Comparison of ENCODE assay signal across 10 cellular contexts in genomic region chr1:167651161-167651693, GRCh38. TPM values are rescaled to one million over a fixed set of nuclear protein-coding genes. Genes with fewer than 3 reads are reported as not detected.
DNase-seq lines count a peak whose midpoint lies in the region; ATAC-seq and TF ChIP-seq lines count a peak whose summit lies in the region.
"Had no signal": no experiment of that assay in that cellular context is flagged by ENCODE, and none has a peak within 500 bp of the region (broad histone marks: within the 10 kb centered on the region; RNA-seq: fewer than 3 reads in every experiment).

No MANE protein-coding gene starts in this region.

- DNase-seq in GM12865 (ENCODE audit: low read depth), result peak; percentile 27
- no peak for DNase-seq in activated T-helper 2 cell treated with anti-CD3 and anti-CD28 coated beads, Interferon-gamma antibody, Interleukin-2, Interleukin-4, amounts not matched to agents 10 μg/mL and 5 μg/mL and 100 μg/mL, durations not matched to agents 14 hours and 24 hours and 36 hours (ENCODE audit: low spot score)
- peak; percentile 46 for DNase-seq in naive B cell
- DNase-seq in activated gamma-delta T cell (lab: John Stamatoyannopoulos, UW), result no peak
- no peak for DNase-seq in NAMALWA (ENCODE audit: low spot score)
- no peak for DNase-seq in NCI-H2029 (lab: John Stamatoyannopoulos, UW)
- DNase-seq: MG63, tibial artery had no signal

- peaks cover 44% of the 10 kb centered on the region for H3K36me3 Mint-ChIP-seq in activated T-helper 2 cell treated with anti-CD3 and anti-CD28 coated beads, Interferon-gamma antibody, Interleukin-2, Interleukin-4, amounts not matched to agents 10 μg/mL and 5 μg/mL and 100 μg/mL, durations not matched to agents 14 hours and 24 hours and 36 hours (ENCODE audit: low read depth)
- peaks cover 12 to 25% of the 10 kb centered on the region in 2 donors for H3K36me3 Mint-ChIP-seq in naive B cell

- ATAC-seq in GM19463 (IDR thresholded peaks at IDR 0.05; ENCODE audit: unreplicated experiment) (peak; percentile 43), naive B cell (ENCODE audit: low read depth in 2 of 2) (peak; percentile 87), GM21619 (IDR thresholded peaks at IDR 0.05; ENCODE audit: unreplicated experiment) (no peak)

- no peak for TF ChIP-seq CTCF in GM12865 (IDR thresholded peaks at IDR 0.05; ENCODE audit: insufficient read depth, low read depth, low read length, missing control alignments)

- no peak overlapping the region for H3K4me3 ChIP-seq in GM12865 (ENCODE audit: low read depth, low read length)
- H3K4me3 ChIP-seq: MG63, tibial artery had no signal

- H3K27me3 Mint-ChIP-seq in activated T-helper 2 cell treated with anti-CD3 and anti-CD28 coated beads, Interferon-gamma antibody, Interleukin-2, Interleukin-4, amounts not matched to agents 10 μg/mL and 5 μg/mL and 100 μg/mL, durations not matched to agents 14 hours and 24 hours and 36 hours (ENCODE audit: low read depth), result no peaks in the 10 kb centered on the region
- no peaks in the 10 kb centered on the region for H3K27me3 Mint-ChIP-seq in naive B cell

- H3K4me3 Mint-ChIP-seq in activated T-helper 2 cell treated with anti-CD3 and anti-CD28 coated beads, Interferon-gamma antibody, Interleukin-2, Interleukin-4, amounts not matched to agents 10 μg/mL and 5 μg/mL and 100 μg/mL, durations not matched to agents 14 hours and 24 hours and 36 hours (ENCODE audit: low read depth), result no peak overlapping the region
- H3K4me3 Mint-ChIP-seq in naive B cell, result peak overlapping the region; percentile 13 to 92 (median 83)

- intact Hi-C loops in activated T-helper 2 cell treated with anti-CD3 and anti-CD28 coated beads, Interferon-gamma antibody, Interleukin-2, Interleukin-4, amounts not matched to agents 10 μg/mL and 5 μg/mL and 100 μg/mL, durations not matched to agents 14 hours and 24 hours and 36 hours (cut with micrococcal nuclease), result no loop called here

- H3K9me3 Mint-ChIP-seq in activated T-helper 2 cell treated with anti-CD3 and anti-CD28 coated beads, Interferon-gamma antibody, Interleukin-2, Interleukin-4, amounts not matched to agents 10 μg/mL and 5 μg/mL and 100 μg/mL, durations not matched to agents 14 hours and 24 hours and 36 hours, result no peaks in the 10 kb centered on the region
- H3K9me3 Mint-ChIP-seq in naive B cell, result no peaks in the 10 kb centered on the region

- H3K4me1 Mint-ChIP-seq in activated T-helper 2 cell treated with anti-CD3 and anti-CD28 coated beads, Interferon-gamma antibody, Interleukin-2, Interleukin-4, amounts not matched to agents 10 μg/mL and 5 μg/mL and 100 μg/mL, durations not matched to agents 14 hours and 24 hours and 36 hours (ENCODE audit: low read depth), result peaks cover 52% of the 10 kb centered on the region
- H3K4me1 Mint-ChIP-seq in naive B cell, result peaks cover 75 to 86% (median 79%) of the 10 kb centered on the region in 3 donors

- peak overlapping the region; percentile 47 for H3K27ac Mint-ChIP-seq in activated T-helper 2 cell treated with anti-CD3 and anti-CD28 coated beads, Interferon-gamma antibody, Interleukin-2, Interleukin-4, amounts not matched to agents 10 μg/mL and 5 μg/mL and 100 μg/mL, durations not matched to agents 14 hours and 24 hours and 36 hours
- H3K27ac Mint-ChIP-seq in naive B cell, result peak overlapping the region; percentile 93 to 98 (median 96)

RNA-seq across cellular contexts. Expression of gene RCSD1, which starts 21.2 kb away (rescaled TPM):
- total RNA-seq in activated T-helper 2 cell treated with anti-CD3 and anti-CD28 coated beads, Interferon-gamma antibody, Interleukin-2, Interleukin-4, amounts not matched to agents 10 μg/mL and 5 μg/mL and 100 μg/mL, durations not matched to agents 14 hours and 24 hours and 36 hours, result 84.9 and 91.9 TPM in 2 replicates
- 100 to 1,000 TPM; 273 to 418 (median 333) TPM for polyA plus RNA-seq in naive B cell (ENCODE audit: low read depth in 6 of 6)

Comparison
In these comparisons a context has a peak if more than half of its experiments do, and no peak if none do; other contexts are left out.
1. DNase-seq: peak in GM12865 (single experiment) and naive B cell (single experiment); none in activated T-helper 2 cell treated with anti-CD3 and anti-CD28 coated beads, Interferon-gamma antibody, Interleukin-2, Interleukin-4, amounts not matched to agents 10 μg/mL and 5 μg/mL and 100 μg/mL, durations not matched to agents 14 hours and 24 hours and 36 hours (single experiment), activated gamma-delta T cell (single experiment), NAMALWA (single experiment) and NCI-H2029 (single experiment).